In genomic region chr13:27536361-27537101, GRCh38 we compare ENCODE assay signal across 18 cellular contexts.
"Had no signal": no experiment of that assay in that cellular context is flagged by ENCODE, and none has a peak within 500 bp of the region (broad histone marks: within the 10 kb centered on the region; RNA-seq: fewer than 3 reads in every experiment).

No MANE protein-coding gene starts in this region.

- FAIRE-seq: frontal cortex, small intestine had no signal

- H3K27me3 ChIP-seq: dorsolateral prefrontal cortex, transverse colon had no signal

- DNase-seq: activated CD4-positive, alpha-beta T cell treated with anti-CD3 and anti-CD28 coated beads, Interleukin-2, amount 50 U/mL, for 1 hour; activated CD8-positive, alpha-beta memory T cell treated with anti-CD3 and anti-CD28 coated beads, Interleukin-2, amount 10 ng/mL, durations not matched to agents 7 days and 5 days; activated gamma-delta T cell; activated naive CD8-positive, alpha-beta T cell treated with anti-CD3 and anti-CD28 coated beads, Interleukin-2, amount 10 ng/mL, durations not matched to agents 7 days and 5 days; activated T-cell treated with anti-CD3 and anti-CD28 coated beads, Interleukin-2, amount 50 U/mL, for 48 hours; dorsolateral prefrontal cortex; heart right ventricle; islet precursor cell; left ventricle myocardium superior; midbrain; naive B cell; right cardiac atrium; small intestine; stimulated activated naive B cell treated with anti-CD40 and anti-IgM and Interleukin-4, amounts not matched to agents 10 μg/mL and 1 μg/mL and 100 μg/mL, for 72 hours; T-helper 17 cell; transverse colon had no signal

- H3K4me3 ChIP-seq: dorsolateral prefrontal cortex, heart right ventricle, transverse colon had no signal

- ATAC-seq: activated CD8-positive, alpha-beta memory T cell treated with anti-CD3 and anti-CD28 coated beads, Interleukin-2, amount 10 ng/mL, durations not matched to agents 7 days and 5 days; heart right ventricle; left ventricle myocardium superior; right cardiac atrium; stimulated activated naive B cell treated with anti-CD40 and anti-IgM and Interleukin-4, amounts not matched to agents 10 μg/mL and 1 μg/mL and 100 μg/mL, for 72 hours; T-helper 17 cell; WTC11 had no signal

- H3K9me3 ChIP-seq: heart right ventricle, transverse colon had no signal

- H3K27ac ChIP-seq: dorsolateral prefrontal cortex, heart right ventricle, transverse colon had no signal

- H3K36me3 ChIP-seq: heart right ventricle, transverse colon had no signal
